ENCODE assay signal across 1 cellular context in the genomic region with DNA sequence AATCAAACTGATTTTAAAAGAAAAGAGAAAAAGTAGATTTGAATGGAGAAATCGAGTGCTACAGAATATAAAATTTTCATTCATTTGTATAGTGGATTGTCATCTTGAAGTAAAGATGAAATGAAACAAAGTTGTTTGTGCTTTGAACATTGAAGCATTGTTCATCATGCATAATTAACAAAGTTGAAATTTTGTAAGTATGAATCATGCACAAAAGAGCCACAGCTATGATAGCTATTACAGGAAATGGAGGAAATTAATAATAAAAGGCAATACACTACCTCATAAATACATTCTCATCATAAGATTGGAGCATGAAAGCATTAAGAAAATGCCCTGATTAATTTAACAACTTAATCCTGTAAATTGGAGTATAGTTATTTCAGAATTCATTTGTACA.
TF ChIP-seq lines count a peak whose summit lies in the region.

No MANE protein-coding gene starts in this region.

TF ChIP-seq in GM23338, 12 proteins besides CTCF, POLR2A, EP300 and RAD21 (continued from another document):
- TF ChIP-seq, protein P1, sequence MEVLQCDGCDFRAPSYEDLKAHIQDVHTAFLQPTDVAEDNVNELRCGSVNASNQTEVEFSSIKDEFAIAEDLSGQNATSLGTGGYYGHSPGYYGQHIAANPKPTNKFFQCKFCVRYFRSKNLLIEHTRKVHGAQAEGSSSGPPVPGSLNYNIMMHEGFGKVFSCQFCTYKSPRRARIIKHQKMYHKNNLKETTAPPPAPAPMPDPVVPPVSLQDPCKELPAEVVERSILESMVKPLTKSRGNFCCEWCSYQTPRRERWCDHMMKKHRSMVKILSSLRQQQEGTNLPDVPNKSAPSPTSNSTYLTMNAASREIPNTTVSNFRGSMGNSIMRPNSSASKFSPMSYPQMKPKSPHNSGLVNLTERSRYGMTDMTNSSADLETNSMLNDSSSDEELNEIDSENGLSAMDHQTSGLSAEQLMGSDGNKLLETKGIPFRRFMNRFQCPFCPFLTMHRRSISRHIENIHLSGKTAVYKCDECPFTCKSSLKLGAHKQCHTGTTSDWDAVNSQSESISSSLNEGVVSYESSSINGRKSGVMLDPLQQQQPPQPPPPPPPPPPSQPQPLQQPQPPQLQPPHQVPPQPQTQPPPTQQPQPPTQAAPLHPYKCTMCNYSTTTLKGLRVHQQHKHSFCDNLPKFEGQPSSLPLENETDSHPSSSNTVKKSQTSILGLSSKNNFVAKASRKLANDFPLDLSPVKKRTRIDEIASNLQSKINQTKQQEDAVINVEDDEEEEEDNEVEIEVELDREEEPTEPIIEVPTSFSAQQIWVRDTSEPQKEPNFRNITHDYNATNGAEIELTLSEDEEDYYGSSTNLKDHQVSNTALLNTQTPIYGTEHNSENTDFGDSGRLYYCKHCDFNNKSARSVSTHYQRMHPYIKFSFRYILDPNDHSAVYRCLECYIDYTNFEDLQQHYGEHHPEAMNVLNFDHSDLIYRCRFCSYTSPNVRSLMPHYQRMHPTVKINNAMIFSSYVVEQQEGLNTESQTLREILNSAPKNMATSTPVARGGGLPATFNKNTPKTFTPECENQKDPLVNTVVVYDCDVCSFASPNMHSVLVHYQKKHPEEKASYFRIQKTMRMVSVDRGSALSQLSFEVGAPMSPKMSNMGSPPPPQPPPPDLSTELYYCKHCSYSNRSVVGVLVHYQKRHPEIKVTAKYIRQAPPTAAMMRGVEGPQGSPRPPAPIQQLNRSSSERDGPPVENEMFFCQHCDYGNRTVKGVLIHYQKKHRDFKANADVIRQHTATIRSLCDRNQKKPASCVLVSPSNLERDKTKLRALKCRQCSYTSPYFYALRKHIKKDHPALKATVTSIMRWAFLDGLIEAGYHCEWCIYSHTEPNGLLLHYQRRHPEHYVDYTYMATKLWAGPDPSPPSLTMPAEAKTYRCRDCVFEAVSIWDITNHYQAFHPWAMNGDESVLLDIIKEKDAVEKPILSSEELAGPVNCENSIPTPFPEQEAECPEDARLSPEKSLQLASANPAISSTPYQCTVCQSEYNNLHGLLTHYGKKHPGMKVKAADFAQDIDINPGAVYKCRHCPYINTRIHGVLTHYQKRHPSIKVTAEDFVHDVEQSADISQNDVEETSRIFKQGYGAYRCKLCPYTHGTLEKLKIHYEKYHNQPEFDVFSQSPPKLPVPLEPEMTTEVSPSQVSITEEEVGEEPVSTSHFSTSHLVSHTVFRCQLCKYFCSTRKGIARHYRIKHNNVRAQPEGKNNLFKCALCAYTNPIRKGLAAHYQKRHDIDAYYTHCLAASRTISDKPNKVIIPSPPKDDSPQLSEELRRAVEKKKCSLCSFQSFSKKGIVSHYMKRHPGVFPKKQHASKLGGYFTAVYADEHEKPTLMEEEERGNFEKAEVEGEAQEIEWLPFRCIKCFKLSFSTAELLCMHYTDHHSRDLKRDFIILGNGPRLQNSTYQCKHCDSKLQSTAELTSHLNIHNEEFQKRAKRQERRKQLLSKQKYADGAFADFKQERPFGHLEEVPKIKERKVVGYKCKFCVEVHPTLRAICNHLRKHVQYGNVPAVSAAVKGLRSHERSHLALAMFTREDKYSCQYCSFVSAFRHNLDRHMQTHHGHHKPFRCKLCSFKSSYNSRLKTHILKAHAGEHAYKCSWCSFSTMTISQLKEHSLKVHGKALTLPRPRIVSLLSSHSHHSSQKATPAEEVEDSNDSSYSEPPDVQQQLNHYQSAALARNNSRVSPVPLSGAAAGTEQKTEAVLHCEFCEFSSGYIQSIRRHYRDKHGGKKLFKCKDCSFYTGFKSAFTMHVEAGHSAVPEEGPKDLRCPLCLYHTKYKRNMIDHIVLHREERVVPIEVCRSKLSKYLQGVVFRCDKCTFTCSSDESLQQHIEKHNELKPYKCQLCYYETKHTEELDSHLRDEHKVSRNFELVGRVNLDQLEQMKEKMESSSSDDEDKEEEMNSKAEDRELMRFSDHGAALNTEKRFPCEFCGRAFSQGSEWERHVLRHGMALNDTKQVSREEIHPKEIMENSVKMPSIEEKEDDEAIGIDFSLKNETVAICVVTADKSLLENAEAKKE (CRISPR knock-in tag; IDR thresholded peaks at IDR 0.05) = no peak
- TF ChIP-seq ZNF331 (CRISPR knock-in tag; IDR thresholded peaks at IDR 0.05; ENCODE audit: low read depth) = no peak
- TF ChIP-seq, protein P2, sequence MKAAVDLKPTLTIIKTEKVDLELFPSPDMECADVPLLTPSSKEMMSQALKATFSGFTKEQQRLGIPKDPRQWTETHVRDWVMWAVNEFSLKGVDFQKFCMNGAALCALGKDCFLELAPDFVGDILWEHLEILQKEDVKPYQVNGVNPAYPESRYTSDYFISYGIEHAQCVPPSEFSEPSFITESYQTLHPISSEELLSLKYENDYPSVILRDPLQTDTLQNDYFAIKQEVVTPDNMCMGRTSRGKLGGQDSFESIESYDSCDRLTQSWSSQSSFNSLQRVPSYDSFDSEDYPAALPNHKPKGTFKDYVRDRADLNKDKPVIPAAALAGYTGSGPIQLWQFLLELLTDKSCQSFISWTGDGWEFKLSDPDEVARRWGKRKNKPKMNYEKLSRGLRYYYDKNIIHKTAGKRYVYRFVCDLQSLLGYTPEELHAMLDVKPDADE (IDR thresholded peaks at IDR 0.05) = no peak
- no peak for TF ChIP-seq POLR2AphosphoS5 (IDR thresholded peaks at IDR 0.05; ENCODE audit: low read depth)
